8 cellular contexts compared by ENCODE assay signal in genomic region chr2:26745609-26746327, GRCh38. TPM values are rescaled to one million over a fixed set of nuclear protein-coding genes. Genes with fewer than 3 reads are reported as not detected.
DNase-seq lines count a peak whose midpoint lies in the region; ATAC-seq and TF ChIP-seq lines count a peak whose summit lies in the region.

No MANE protein-coding gene starts in this region.

- peaks cover 19% of the 10 kb centered on the region for H3K4me1 ChIP-seq in Caco-2

- no peak overlapping the region for H3K27ac ChIP-seq in dorsolateral prefrontal cortex

- H3K36me3 ChIP-seq in Caco-2 (ENCODE audit: control insufficient read depth, insufficient read depth, low read length) = no peaks in the 10 kb centered on the region

- H3K4me3 ChIP-seq in Caco-2 (ENCODE audit: low read depth, low read length) = no peak overlapping the region
- no peak overlapping the region for H3K4me3 ChIP-seq in dorsolateral prefrontal cortex

- POLR2A ChIA-PET in Caco-2 (lab: Charles Lee) = interaction anchor here (0.6 kb wide), 1 partner anchor 96 kb away, joined by 3 read pairs; no protein-coding TSS in a partner anchor

- TF ChIP-seq CTCF in Caco-2 (IDR thresholded peaks at IDR 0.05; ENCODE audit: insufficient read depth in 1 of 2, low read depth in 1 of 2, low read length in 1 of 2, severe bottlenecking in 1 of 2, unreplicated experiment in 1 of 2) (peak; percentile 93 to 98), dorsolateral prefrontal cortex (IDR thresholded peaks at IDR 0.05 in 54 of 56, conservative IDR thresholded peaks at IDR 0.05 in 2 of 56; ENCODE audit: low read depth in 1 of 56, partially characterized antibody in 56 of 56) (peak; percentile 85 to 99 (median 95))

- H3K9me3 ChIP-seq in Caco-2 = no peaks in the 10 kb centered on the region

- no peaks in the 10 kb centered on the region for H3K36me3 Mint-ChIP-seq in Caco-2 (ENCODE audit: insufficient read depth, unreplicated experiment)

- BruUV-seq in Caco-2 (replicated peaks; lab: Mats Ljungman, UMichigan) = no TSS peak

- H3K9me3 Mint-ChIP-seq in Caco-2 (ENCODE audit: unreplicated experiment) = no peaks in the 10 kb centered on the region

- ATAC-seq in HG03175 (IDR thresholded peaks at IDR 0.05; ENCODE audit: unreplicated experiment) = peak; percentile 58
- ATAC-seq in GM18498 (IDR thresholded peaks at IDR 0.05; ENCODE audit: unreplicated experiment) = no peak

- no peak overlapping the region for H3K27ac Mint-ChIP-seq in Caco-2 (ENCODE audit: unreplicated experiment)

- peaks cover 11% of the 10 kb centered on the region for H3K4me1 Mint-ChIP-seq in Caco-2 (ENCODE audit: low read depth, unreplicated experiment)

- H3K27me3 Mint-ChIP-seq in Caco-2 (ENCODE audit: insufficient read depth, unreplicated experiment) = no peaks in the 10 kb centered on the region

- CTCF ChIA-PET in Caco-2 (lab: Charles Lee) = interaction anchor here (0.5 to 4.2 kb wide), 9 partner anchors 17 to 466 kb away, joined by 3 to 35 read pairs (median 3); partner anchors contain the start of genes ATRAID, KCNK3 and SLC5A6

- DNase-seq in Caco-2 (peak; percentile 85 to 89), NCI-H524 (lab: John Stamatoyannopoulos, UW) (peak; percentile 84 to 85), dorsolateral prefrontal cortex (peak; percentile 84 to 92 (median 86)), lung microvascular endothelial cell (ENCODE audit: low read depth in 2 of 2) (peak; percentile 82 to 90)
- DNase-seq in activated CD4-positive, alpha-beta T cell treated with anti-CD3 and anti-CD28 coated beads, Interleukin-2, amount 50 U/mL, for 48 hours = peak; percentile 85 to 87
- peak; percentile 43 for DNase-seq in stimulated activated CD8-positive, alpha-beta memory T cell treated with anti-CD3 and anti-CD28 coated beads, Interleukin-12 subunit alpha, Interleukin-12 subunit beta, amount 100 ng/mL, for 4 hours (ENCODE audit: low read depth)

- intact Hi-C loops in Caco-2 (cut with micrococcal nuclease; ENCODE audit: unreplicated experiment) (loop anchor here (1.0 to 5.0 kb wide), 4 partner anchors 58 to 242 kb away; no protein-coding TSS in a partner anchor), dorsolateral prefrontal cortex (cut with DNase I) (loop anchor here in 1 of 2 donors (2.0 kb wide), 1 partner anchor 141 kb away; no protein-coding TSS in a partner anchor)

- H3K4me3 Mint-ChIP-seq in Caco-2 (ENCODE audit: unreplicated experiment) = no peak overlapping the region

- H3K27me3 ChIP-seq in Caco-2 (replicated peaks; ENCODE audit: control insufficient read depth, insufficient read depth, low read length) = no peaks in the 10 kb centered on the region
- H3K27me3 ChIP-seq in dorsolateral prefrontal cortex = no peaks in the 10 kb centered on the region

RNA-seq across cellular contexts. Expression of gene SLC35F6, which starts 18.3 kb away (rescaled TPM):
- 44.1 and 45.7 TPM in 2 replicates for total RNA-seq in Caco-2 (2022)
- total RNA-seq in dorsolateral prefrontal cortex = 10 to 100 TPM; 21.6 to 37.7 (median 26.8) TPM
- 23.1 and 38.3 TPM in 2 replicates for total RNA-seq in lung microvascular endothelial cell

RNA-seq across cellular contexts. Expression of gene CENPA, which starts 40.1 kb away (rescaled TPM):
- total RNA-seq in Caco-2 (2022) = 38.4 and 39.9 TPM in 2 replicates
- 1 to 10 TPM in 2 of 120 experiments, under 1 TPM in 16, not detected in 102; 0.29 to 1.2 (median 0.48) TPM for total RNA-seq in dorsolateral prefrontal cortex
- 2.8 and 7.8 TPM in 2 replicates for total RNA-seq in lung microvascular endothelial cell

RNA-seq across cellular contexts. Expression of gene KCNK3, which starts 53.2 kb away (rescaled TPM):
- 0.09 and 0.36 TPM in 2 replicates for total RNA-seq in Caco-2 (2022)
- total RNA-seq in dorsolateral prefrontal cortex = 10 to 100 TPM in 51 of 120 experiments, 1 to 10 TPM in 69; 1.8 to 17.7 (median 9.4) TPM
- total RNA-seq in lung microvascular endothelial cell = not detected in 2 replicates
